Comparison of ENCODE assay signal across 8 cellular contexts in genomic region chr5:150449491-150450339, GRCh38. TPM values are rescaled to one million over a fixed set of nuclear protein-coding genes. Genes with fewer than 3 reads are reported as not detected.
DNase-seq lines count a peak whose midpoint lies in the region; FAIRE-seq and TF ChIP-seq lines count a peak whose summit lies in the region.

RPS14 (minus strand) TSS chr5:150449739; CDS start chr5:150447733, 2,006 bp downstream.

- peak within 1 kb of the TSS; percentile 69 for H3K56ac ChIP-seq in H1 (replicated peaks; ENCODE audit: insufficient read length, low read depth, low read length)

- peak within 1 kb of the TSS; percentile 98 for H4K91ac ChIP-seq in H1 (replicated peaks; ENCODE audit: insufficient read length, low read length)

- H2AFZ ChIP-seq in H1 (ENCODE audit: low read length), result peak within 1 kb of the TSS; percentile 97

- H4K20me1 ChIP-seq in H1 (replicated peaks in 1 of 2; ENCODE audit: control insufficient read depth in 1 of 2, insufficient read depth in 2 of 2, low read length in 2 of 2), result peaks cover 19 to 24% of the 10 kb centered on the region in 2 experiments

- peak within 1 kb of the TSS; percentile 97 to 100 (median 98) for H3K4me3 ChIP-seq in H1 (ENCODE audit: extremely low read depth in 1 of 4, insufficient read depth in 2 of 4, low read depth in 3 of 4, low read length in 4 of 4)

- H3K18ac ChIP-seq in H1 (ENCODE audit: extremely low read depth, low read length), result peak within 1 kb of the TSS; percentile 98

- peaks cover 0 to 14% (median 8%) of the 10 kb centered on the region in 4 experiments; a peak in 6 of 7 replicates for H3K4me1 ChIP-seq in H1 (replicated peaks in 1 of 4; ENCODE audit: control insufficient read depth in 3 of 4, insufficient read depth in 4 of 4, low read length in 3 of 4)

- TF ChIP-seq CTCF in GM20000 (IDR thresholded peaks at IDR 0.05; ENCODE audit: extremely low read depth, missing control alignments), result peak; percentile 95
- peak; percentile 78 to 93 (median 85) for TF ChIP-seq CTCF in H1 (IDR thresholded peaks at IDR 0.05; ENCODE audit: control extremely low read depth in 1 of 3, insufficient read depth in 1 of 3, low read depth in 1 of 3, low read length in 3 of 3)

- H3K4me2 ChIP-seq in H1 (ENCODE audit: insufficient read depth in 1 of 2, low read depth in 2 of 2, low read length in 2 of 2), result peak within 1 kb of the TSS; percentile 90 to 99

- H3K23ac ChIP-seq in H1 (ENCODE audit: insufficient read length), result no peak within 1 kb of the TSS

- H4K8ac ChIP-seq in H1 (ENCODE audit: extremely low read depth, insufficient read depth, low read length), result peak within 1 kb of the TSS; percentile 100

- H2BK15ac ChIP-seq in H1 (ENCODE audit: low read length), result no peak within 1 kb of the TSS

- H2BK20ac ChIP-seq in H1 (ENCODE audit: low read length), result no peak within 1 kb of the TSS

- TF ChIP-seq EP300 in H1 (IDR thresholded peaks at IDR 0.05; ENCODE audit: borderline replicate concordance in 1 of 2, low read depth in 2 of 2, low read length in 2 of 2), result peak in 1 of 2 experiments; percentile 21; a peak in 1 of 3 replicates

- TF ChIP-seq RAD21 in H1 (IDR thresholded peaks at IDR 0.05 in 1 of 2, conservative IDR thresholded peaks at IDR 0.05 in 1 of 2; ENCODE audit: low read depth in 2 of 2, low read length in 2 of 2), result peak; percentile 33 to 46; a peak in 3 of 4 replicates

- H4K5ac ChIP-seq in H1 (ENCODE audit: insufficient read length, low read depth, low read length), result peak within 1 kb of the TSS; percentile 95

- H3K9ac ChIP-seq in H1 (replicated peaks in 1 of 4; ENCODE audit: extremely low read depth in 1 of 4, low read depth in 3 of 4, low read length in 3 of 4), result peak within 1 kb of the TSS; percentile 96 to 98 (median 98)

- H3K9me3 ChIP-seq in H1 (ENCODE audit: insufficient read depth in 2 of 2, low read depth in 1 of 2, low read length in 1 of 2), result no peaks in the 10 kb centered on the region

- peak within 1 kb of the TSS; percentile 41 for H2BK120ac ChIP-seq in H1 (replicated peaks; ENCODE audit: low read depth, low read length)

- H2BK12ac ChIP-seq in H1 (ENCODE audit: low read depth, low read length), result peak within 1 kb of the TSS; percentile 93; the same call in 1 of the 2 replicates

- peak within 1 kb of the TSS; percentile 99 for H2AK5ac ChIP-seq in H1 (ENCODE audit: low read depth, low read length)

- CTCF ChIA-PET in activated CD8-positive, alpha-beta memory T cell treated with anti-CD3 and anti-CD28 coated beads for 36 hours (lab: Charles Lee), result interaction anchor here (0.6 to 1.9 kb wide), 15 partner anchors 10 to 704 kb away, joined by 3 to 8 read pairs (median 4); partner anchors contain the start of genes CD74 and RBM22
- CTCF ChIA-PET in H1 (lab: Charles Lee; ENCODE audit: partially characterized antibody), result interaction anchor here (0.6 to 4.2 kb wide), 52 partner anchors 9 to 546 kb away, joined by 3 to 24 read pairs (median 4); partner anchors contain the start of genes MYOZ3, NDST1, RBM22 and TCOF1

- H3K79me1 ChIP-seq in H1 (ENCODE audit: low read depth, low read length), result peaks cover 4% of the 10 kb centered on the region

- TF ChIP-seq POLR2A in H1 (IDR thresholded peaks at IDR 0.05; ENCODE audit: control extremely low read depth in 1 of 2, low read depth in 2 of 2, low read length in 2 of 2), result peak; percentile 90 to 98

- WGBS in H1 (ENCODE audit: extremely low coverage in 1 of 2, insufficient coverage in 1 of 2, insufficient read length in 1 of 2, insufficient replicate concordance in 2 of 2, low coverage in 1 of 2, low lambda C conversion rate in 2 of 2, missing lambda C conversion rate in 1 of 2), 2 experiments, result 5% methylated on average over 54 of the region's 58 CpGs; no CpG with 5 or more reads in 1 of the 2 experiments

- FAIRE-seq in H1 (lab: Jason Lieb, UNC), result no peak

- POLR2A ChIA-PET in activated CD8-positive, alpha-beta memory T cell treated with anti-CD3 and anti-CD28 coated beads for 36 hours (lab: Charles Lee), result interaction anchor here (0.5 to 1.6 kb wide), 4 partner anchors 39 to 251 kb away, joined by 3 to 11 read pairs (median 4); partner anchors contain the start of gene RBM22
- POLR2A ChIA-PET in H1 (lab: Charles Lee; ENCODE audit: partially characterized antibody), result interaction anchor here (0.6 to 5.0 kb wide), 84 partner anchors 7 to 332 kb away, joined by 3 to 70 read pairs (median 4); partner anchors contain the start of genes CD74, DCTN4, MYOZ3 and RBM22

- DNase-seq in COR-L47 (lab: John Stamatoyannopoulos, UW), result peak; percentile 91
- DNase-seq in GM20000 (ENCODE audit: low spot score), result peak; percentile 91
- peak; percentile 95 for DNase-seq in HT-29 (ENCODE audit: low spot score)
- DNase-seq in NK-92 treated with Interleukin-12 subunit alpha and Interleukin-12 subunit beta, amount 100 ng/mL, for 24 hours (lab: John Stamatoyannopoulos, UW), result peak; percentile 88
- DNase-seq in H1 (ENCODE audit: low read depth in 1 of 2, low spot score in 2 of 2), result peak; percentile 77 to 96
- DNase-seq in mesenteric fat pad (ENCODE audit: low spot score), result peak; percentile 95
- DNase-seq in stimulated activated CD8-positive, alpha-beta memory T cell treated with anti-CD3 and anti-CD28 coated beads, Interleukin-15, amount 100 ng/mL, for 24 hours (ENCODE audit: low read depth), result peak; percentile 85

- no peaks in the 10 kb centered on the region for H3K27me3 ChIP-seq in H1 (replicated peaks in 1 of 4; ENCODE audit: control insufficient read depth in 3 of 4, extremely low read depth in 1 of 4, insufficient read depth in 3 of 4, low read length in 3 of 4)

- H3K27ac ChIP-seq in H1 (ENCODE audit: low read depth, low read length), result peak within 1 kb of the TSS; percentile 99

- peak within 1 kb of the TSS; percentile 89 for H3K4ac ChIP-seq in H1 (replicated peaks; ENCODE audit: insufficient read length, low read depth, low read length)

- H3K79me2 ChIP-seq in H1 (ENCODE audit: control insufficient read depth in 1 of 2, insufficient read depth in 2 of 2, low read length in 2 of 2), result peaks cover 14 to 35% of the 10 kb centered on the region in 2 experiments

- peaks cover 32 to 42% (median 37%) of the 10 kb centered on the region in 4 experiments for H3K36me3 ChIP-seq in H1 (ENCODE audit: control insufficient read depth in 2 of 4, insufficient read depth in 4 of 4, low read length in 3 of 4)

- H3K23me2 ChIP-seq in H1 (ENCODE audit: low read depth, low read length), result peaks cover 12% of the 10 kb centered on the region

- peak within 1 kb of the TSS; percentile 100 for H2BK5ac ChIP-seq in H1 (ENCODE audit: low read depth, low read length)

- peak within 1 kb of the TSS; percentile 6 for H3K14ac ChIP-seq in H1 (ENCODE audit: insufficient read length)

TF ChIP-seq in H1, 55 proteins besides CTCF, POLR2A, EP300 and RAD21 (continues in another document):
- TF ChIP-seq FOSL1 (IDR thresholded peaks at IDR 0.05; ENCODE audit: insufficient read depth, low read depth, low read length), result no peak
- TF ChIP-seq HDAC2 (IDR thresholded peaks at IDR 0.05; ENCODE audit: borderline replicate concordance in 1 of 2, low read depth in 2 of 2, low read length in 2 of 2), result no peak
- TF ChIP-seq NANOG (IDR thresholded peaks at IDR 0.05; ENCODE audit: insufficient read depth, low read depth, low read length, poor library complexity, severe bottlenecking), result no peak
- peak; percentile 56; the same call in 1 of the 2 replicates for TF ChIP-seq USF2 (IDR thresholded peaks at IDR 0.05; ENCODE audit: low read length)
- no peak for TF ChIP-seq CBX8 (IDR thresholded peaks at IDR 0.05; ENCODE audit: borderline replicate concordance, low read depth, low read length)
- TF ChIP-seq SP1 (IDR thresholded peaks at IDR 0.05; ENCODE audit: low read depth, low read length), result 0 out of 2 replicates have a peak, but pooled peaks have one; percentile 27
- TF ChIP-seq TCF12 (IDR thresholded peaks at IDR 0.05; ENCODE audit: low read depth, low read length), result no peak
- TF ChIP-seq CTBP2 (IDR thresholded peaks at IDR 0.05; ENCODE audit: borderline replicate concordance, insufficient read depth, insufficient read length, low read length), result peak; percentile 39
- TF ChIP-seq SP4 (IDR thresholded peaks at IDR 0.05; ENCODE audit: low read length), result no peak; the same call in 1 of the 2 replicates
- no peak for TF ChIP-seq RNF2 (IDR thresholded peaks at IDR 0.05; ENCODE audit: borderline replicate concordance, low read depth, low read length, missing control alignments, poor library complexity, severe bottlenecking)
- TF ChIP-seq CHD1 (IDR thresholded peaks at IDR 0.05; ENCODE audit: low read depth, low read length), result no peak
- no peak for TF ChIP-seq JUN (IDR thresholded peaks at IDR 0.05; ENCODE audit: low read depth, low read length)
- peak; percentile 69; the same call in 1 of the 2 replicates for TF ChIP-seq CHD2 (IDR thresholded peaks at IDR 0.05; ENCODE audit: low read length)
- no peak; the same call in 1 of the 2 replicates for TF ChIP-seq KDM5A (IDR thresholded peaks at IDR 0.05; ENCODE audit: low read length)
- TF ChIP-seq BCL11A (IDR thresholded peaks at IDR 0.05; ENCODE audit: low read depth in 2 of 2, low read length in 2 of 2), result no peak
- no peak for TF ChIP-seq POU5F1 (IDR thresholded peaks at IDR 0.05; ENCODE audit: low read depth, low read length)

RNA-seq across cellular contexts. Expression of gene RPS14, which starts in this region (rescaled TPM):
- 1,946 and 1,965 TPM in 2 replicates for total RNA-seq in HT-29 (2014; rRNA removed; shearing (Covaris generic))
- total RNA-seq in activated CD8-positive, alpha-beta memory T cell treated with anti-CD3 and anti-CD28 coated beads for 36 hours, result 1,000 to 10,000 TPM; 2,762 to 2,830 TPM
- 2,548 and 2,599 TPM in 2 replicates for total RNA-seq in H1 (2021; fragmentation: NEBNext Ultra II Directional; extraction: Animal tissue kit (Norgen Biotek cat#: 25700))
- 5,579 and 6,423 TPM in 2 replicates for polyA plus RNA-seq in H1 (2011; rRNA removed)
- 6,153 TPM for polyA plus RNA-seq in H1 (2011; cell fraction: cytosol; rRNA removed)
- 2,076 TPM for polyA plus RNA-seq in H1 (2011; cell fraction: nucleus; rRNA removed)
- 3,315 to 4,827 TPM (median 4,072 TPM) in 4 replicates for polyA plus RNA-seq in H1 (2012, experiment 1 of 2)
- 7,349 TPM for polyA plus RNA-seq in H1 (2012, experiment 2 of 2)
- polyA plus RNA-seq in H1 (2013, experiment 1 of 2), result 3,849 TPM
- polyA plus RNA-seq in H1 (2013, experiment 2 of 2), result 4,074 TPM
- polyA minus RNA-seq in H1 (2011; rRNA and poly(A)+ RNA removed), result 913 and 940 TPM in 2 replicates
- 455 TPM for polyA minus RNA-seq in H1 (2011; cell fraction: cytosol; rRNA and poly(A)+ RNA removed)
- 375 TPM for polyA minus RNA-seq in H1 (2011; cell fraction: nucleus; rRNA and poly(A)+ RNA removed)
- total RNA-seq in mesenteric fat pad, result 1,447 TPM

Comparison
In these comparisons a context has a peak if more than half of its experiments do, and no peak if none do; other contexts are left out.
1. Peak in every context shown above with its lines: DNase-seq, H3K4me3 ChIP-seq and H3K27ac ChIP-seq.